18 cellular contexts compared by ENCODE assay signal in the genomic region with DNA sequence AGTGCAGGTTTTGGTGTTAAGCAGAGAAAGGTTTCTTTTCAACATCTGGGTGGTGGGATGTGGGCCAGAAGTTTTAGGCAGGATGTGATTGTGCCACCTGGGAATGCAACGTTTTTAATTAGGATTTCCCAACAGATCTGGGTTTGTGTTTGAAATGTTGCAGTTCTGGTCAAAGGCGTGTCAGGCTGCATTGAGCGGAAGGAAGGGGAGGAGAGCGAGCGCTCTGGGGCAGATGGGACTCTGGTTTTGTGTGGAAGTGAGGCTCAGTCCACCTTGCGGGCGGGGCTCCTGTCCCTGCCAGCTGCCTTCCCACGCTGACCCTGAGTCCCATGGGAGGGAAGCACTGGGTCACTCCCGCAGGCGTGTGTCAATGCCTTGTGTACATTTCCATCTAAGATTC.
DNase-seq lines count a peak whose midpoint lies in the region; ATAC-seq and TF ChIP-seq lines count a peak whose summit lies in the region.
"Had no signal": no experiment of that assay in that cellular context is flagged by ENCODE, and none has a peak within 500 bp of the region (broad histone marks: within the 10 kb centered on the region; RNA-seq: fewer than 3 reads in every experiment).

No MANE protein-coding gene starts in this region.

- no peaks in the 10 kb centered on the region for H3K4me1 Mint-ChIP-seq in activated T-helper 2 cell treated with anti-CD3 and anti-CD28 coated beads, Interferon-gamma antibody, Interleukin-2, Interleukin-4, amounts not matched to agents 10 μg/mL and 5 μg/mL and 100 μg/mL, durations not matched to agents 14 hours and 24 hours and 36 hours (ENCODE audit: low read depth)
- H3K4me1 Mint-ChIP-seq: CD14-positive monocyte had no signal

- peak; percentile 43 for ATAC-seq in left ventricle myocardium superior
- ATAC-seq in sciatic nerve = peak; percentile 66
- ATAC-seq: PC-3 had no signal

- intact Hi-C loops in left ventricle myocardium superior (cut with micrococcal nuclease) = no loop called here
- intact Hi-C loops in cardiac septum (cut with DNase I) = no loop called here
- intact Hi-C loops in sciatic nerve (cut with DNase I) = no loop called here
- intact Hi-C loops in activated T-helper 2 cell treated with anti-CD3 and anti-CD28 coated beads, Interferon-gamma antibody, Interleukin-2, Interleukin-4, amounts not matched to agents 10 μg/mL and 5 μg/mL and 100 μg/mL, durations not matched to agents 14 hours and 24 hours and 36 hours (cut with micrococcal nuclease) = no loop called here

- H3K27me3 Mint-ChIP-seq in activated T-helper 2 cell treated with anti-CD3 and anti-CD28 coated beads, Interferon-gamma antibody, Interleukin-2, Interleukin-4, amounts not matched to agents 10 μg/mL and 5 μg/mL and 100 μg/mL, durations not matched to agents 14 hours and 24 hours and 36 hours (ENCODE audit: low read depth) = no peaks in the 10 kb centered on the region

- no peak for TF ChIP-seq POLR2A in NB4 (IDR thresholded peaks at IDR 0.05; ENCODE audit: extremely low read depth, insufficient read length)

- no peaks in the 10 kb centered on the region for H3K9me3 Mint-ChIP-seq in activated T-helper 2 cell treated with anti-CD3 and anti-CD28 coated beads, Interferon-gamma antibody, Interleukin-2, Interleukin-4, amounts not matched to agents 10 μg/mL and 5 μg/mL and 100 μg/mL, durations not matched to agents 14 hours and 24 hours and 36 hours

- H3K36me3 Mint-ChIP-seq in activated T-helper 2 cell treated with anti-CD3 and anti-CD28 coated beads, Interferon-gamma antibody, Interleukin-2, Interleukin-4, amounts not matched to agents 10 μg/mL and 5 μg/mL and 100 μg/mL, durations not matched to agents 14 hours and 24 hours and 36 hours (ENCODE audit: low read depth) = no peaks in the 10 kb centered on the region
- H3K36me3 Mint-ChIP-seq: CD14-positive monocyte had no signal

- H3K4me3 Mint-ChIP-seq in activated T-helper 2 cell treated with anti-CD3 and anti-CD28 coated beads, Interferon-gamma antibody, Interleukin-2, Interleukin-4, amounts not matched to agents 10 μg/mL and 5 μg/mL and 100 μg/mL, durations not matched to agents 14 hours and 24 hours and 36 hours (ENCODE audit: low read depth) = no peak overlapping the region
- H3K4me3 Mint-ChIP-seq: CD14-positive monocyte had no signal

- no peak for DNase-seq in left ventricle myocardium superior
- DNase-seq in cardiac septum (ENCODE audit: low spot score) = no peak
- DNase-seq in NB4 (ENCODE audit: low read depth) = peak; percentile 4
- DNase-seq in epithelial cell of esophagus (ENCODE audit: low read depth) = peak; percentile 7
- DNase-seq in sciatic nerve (ENCODE audit: low spot score) = peak; percentile 66
- no peak for DNase-seq in activated T-helper 2 cell treated with anti-CD3 and anti-CD28 coated beads, Interferon-gamma antibody, Interleukin-2, Interleukin-4, amounts not matched to agents 10 μg/mL and 5 μg/mL and 100 μg/mL, durations not matched to agents 14 hours and 24 hours and 36 hours (ENCODE audit: low spot score)
- DNase-seq in NCI-H446 treated with DMSO at 0.1 percent for 48 hours (lab: John Stamatoyannopoulos, UW) = no peak
- no peak for DNase-seq in AG20443 (ENCODE audit: low spot score)
- DNase-seq: AML-193, GM23248, Kasumi-1, MM.1S, NCI-H1105, NCI-H1694 treated with DMSO at 0.1 percent for 48 hours, NCI-H510A, PC-3 had no signal

- TF ChIP-seq CTCF in NB4 (IDR thresholded peaks at IDR 0.05; ENCODE audit: low read depth, low read length) (no peak), epithelial cell of esophagus (IDR thresholded peaks at IDR 0.05; ENCODE audit: insufficient read depth, low read depth, low read length, missing control alignments) (no peak)

- H3K4me3 ChIP-seq in NB4 (ENCODE audit: low read depth, low read length) = no peak overlapping the region
- no peak overlapping the region for H3K4me3 ChIP-seq in epithelial cell of esophagus (ENCODE audit: low read length)
- H3K4me3 ChIP-seq: GM23248, HAP-1 had no signal

- no peak overlapping the region for H3K27ac Mint-ChIP-seq in activated T-helper 2 cell treated with anti-CD3 and anti-CD28 coated beads, Interferon-gamma antibody, Interleukin-2, Interleukin-4, amounts not matched to agents 10 μg/mL and 5 μg/mL and 100 μg/mL, durations not matched to agents 14 hours and 24 hours and 36 hours
- H3K27ac Mint-ChIP-seq: CD14-positive monocyte had no signal

Comparison
In these comparisons a context has a peak if more than half of its experiments do, and no peak if none do; other contexts are left out.
1. DNase-seq: peak in NB4 (single experiment), epithelial cell of esophagus (single experiment) and sciatic nerve (single experiment); none in left ventricle myocardium superior (single experiment), cardiac septum (single experiment), activated T-helper 2 cell treated with anti-CD3 and anti-CD28 coated beads, Interferon-gamma antibody, Interleukin-2, Interleukin-4, amounts not matched to agents 10 μg/mL and 5 μg/mL and 100 μg/mL, durations not matched to agents 14 hours and 24 hours and 36 hours (single experiment), NCI-H446 treated with DMSO at 0.1 percent for 48 hours (single experiment) and AG20443 (single experiment).